ENCODE assay signal across 1 cellular context in the genomic region with DNA sequence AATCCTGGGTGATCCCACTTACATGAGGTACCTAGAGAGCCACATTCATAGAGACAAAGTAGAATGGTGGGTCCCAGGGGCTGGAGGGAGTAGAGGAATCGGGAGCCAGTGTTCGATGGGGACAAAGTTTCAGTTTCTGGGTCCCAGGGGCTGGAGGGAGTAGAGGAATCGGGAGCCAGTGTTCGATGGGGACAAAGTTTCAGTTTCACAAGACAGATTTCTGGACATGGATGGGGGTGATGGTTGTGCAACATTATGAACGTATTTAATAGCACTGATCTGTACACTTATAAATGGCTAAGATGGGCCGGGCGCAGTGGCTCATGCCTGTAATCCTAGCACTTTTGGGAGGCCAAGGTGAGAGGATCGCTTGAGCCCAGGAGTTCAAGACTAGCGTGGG.
TF ChIP-seq lines count a peak whose summit lies in the region.

No MANE protein-coding gene starts in this region.

TF ChIP-seq in IMR-90, 13 proteins besides CTCF, POLR2A, EP300 and RAD21:
- TF ChIP-seq CEBPB (IDR thresholded peaks at IDR 0.05; ENCODE audit: low read depth, low read length): 0 out of 2 replicates have a peak, but pooled peaks have one; percentile 15
